ENCODE assay signal across 35 cellular contexts in genomic region chr5:41296066-41296465, GRCh38.
"Had no signal": no experiment of that assay in that cellular context is flagged by ENCODE, and none has a peak within 500 bp of the region (broad histone marks: within the 10 kb centered on the region; RNA-seq: fewer than 3 reads in every experiment).

No MANE protein-coding gene starts in this region.

- H3K36me3 ChIP-seq: MG63 had no signal

- H3K9ac ChIP-seq: KMS-11 had no signal

- H3K4me3 ChIP-seq: MG63 had no signal

- H3K27me3 ChIP-seq: MG63 had no signal

- H3K4me2 ChIP-seq: KMS-11 had no signal

- H3K9me3 ChIP-seq: MG63 had no signal

- DNase-seq: Karpas-422, Kasumi-1, MG63, MM.1S, MV-4-11, NCI-H1048, NCI-H1092, NCI-H1092 treated with DMSO at 0.1 percent for 48 hours, NCI-H1105, NCI-H1105 treated with DMSO at 0.1 percent for 48 hours, NCI-H1417, NCI-H1417 treated with DMSO at 0.1 percent for 48 hours, NCI-H1436, NCI-H1436 treated with DMSO at 0.1 percent for 48 hours, NCI-H146, NCI-H1694, NCI-H1694 treated with DMSO at 0.1 percent for 48 hours, NCI-H187, NCI-H187 treated with DMSO at 0.1 percent for 48 hours, NCI-H1930, NCI-H2029, NCI-H2029 treated with DMSO at 0.1 percent for 48 hours, NCI-H2081, NCI-H2081 treated with DMSO at 0.1 percent for 48 hours, NCI-H2107, NCI-H2171, NCI-H2171 treated with DMSO at 0.1 percent for 48 hours, NCI-H2227 treated with DMSO at 0.1 percent for 48 hours, NCI-H226, NCI-H345, NCI-H446, NCI-H446 treated with DMSO at 0.1 percent for 48 hours, NCI-H510A, NCI-H510A treated with DMSO at 0.1 percent for 48 hours had no signal

- H3K27ac ChIP-seq: KMS-11 had no signal
